In genomic region chr4:57103051-57103450, GRCh38 we compare ENCODE assay signal across 12 cellular contexts. TPM values are rescaled to one million over a fixed set of nuclear protein-coding genes. Genes with fewer than 3 reads are reported as not detected.
DNase-seq lines count a peak whose midpoint lies in the region; ATAC-seq and TF ChIP-seq lines count a peak whose summit lies in the region.
"Had no signal": no experiment of that assay in that cellular context is flagged by ENCODE, and none has a peak within 500 bp of the region (broad histone marks: within the 10 kb centered on the region; RNA-seq: fewer than 3 reads in every experiment).

No MANE protein-coding gene starts in this region.

- no peaks in the 10 kb centered on the region for H4K20me1 ChIP-seq in OCI-LY7 (ENCODE audit: insufficient read depth, low read length)

- no peak for TF ChIP-seq POLR2A in gastroesophageal sphincter (IDR thresholded peaks at IDR 0.05)

- no peaks in the 10 kb centered on the region for H3K9me3 Mint-ChIP-seq in activated CD4-positive, alpha-beta memory T cell treated with anti-CD3 and anti-CD28 coated beads, Interleukin-2, amount 10 ng/mL, durations not matched to agents 7 days and 5 days
- H3K9me3 Mint-ChIP-seq: stimulated activated naive CD8-positive, alpha-beta T cell treated with anti-CD3 and anti-CD28 coated beads, Interleukin-15, amount 100 ng/mL, for 72 hours had no signal

- BruUV-seq in OCI-LY7 (replicated peaks; lab: Mats Ljungman, UMichigan) = no TSS peak

- no peak overlapping the region for H2AFZ ChIP-seq in ACC112 (ENCODE audit: low read length, unreplicated experiment)
- H2AFZ ChIP-seq in parathyroid adenoma = no peak overlapping the region
- H2AFZ ChIP-seq in OCI-LY7 (ENCODE audit: low read length) = no peak overlapping the region

- intact Hi-C loops in ascending aorta (cut with DNase I) = no loop called here
- intact Hi-C loops in OCI-LY7 (cut with micrococcal nuclease; ENCODE audit: unreplicated experiment) = no loop called here

- H3K36me3 Mint-ChIP-seq in activated CD4-positive, alpha-beta memory T cell treated with anti-CD3 and anti-CD28 coated beads, Interleukin-2, amount 10 ng/mL, durations not matched to agents 7 days and 5 days (ENCODE audit: low read depth) = no peaks in the 10 kb centered on the region

- H3K4me3 ChIP-seq in ACC112 (ENCODE audit: low read depth, low read length) = peak overlapping the region; percentile 26
- H3K4me3 ChIP-seq in ascending aorta = peak overlapping the region in 1 of 2 donors; percentile 48
- no peak overlapping the region for H3K4me3 ChIP-seq in gastroesophageal sphincter
- no peak overlapping the region for H3K4me3 ChIP-seq in parathyroid adenoma (ENCODE audit: low read depth, low read length)
- H3K4me3 ChIP-seq in OCI-LY7 (ENCODE audit: low read depth, low read length, poor library complexity, severe bottlenecking) = no peak overlapping the region

- DNase-seq in ascending aorta (ENCODE audit: low spot score in 2 of 2) = no peak
- DNase-seq in OCI-LY7 (ENCODE audit: low spot score) = no peak
- DNase-seq in activated CD4-positive, alpha-beta memory T cell treated with anti-CD3 and anti-CD28 coated beads, Interleukin-2, amount 10 ng/mL, durations not matched to agents 7 days and 5 days = no peak
- DNase-seq in ACHN = no peak
- DNase-seq in AML-193 (lab: John Stamatoyannopoulos, UW) = no peak
- DNase-seq: kidney glomerular epithelial cell; NCI-H1436 treated with DMSO at 0.1 percent for 48 hours; stimulated activated naive CD8-positive, alpha-beta T cell treated with anti-CD3 and anti-CD28 coated beads, Interleukin-15, amount 100 ng/mL, for 72 hours had no signal

- no peaks in the 10 kb centered on the region for H3K9me3 ChIP-seq in ascending aorta
- no peaks in the 10 kb centered on the region for H3K9me3 ChIP-seq in gastroesophageal sphincter
- H3K9me3 ChIP-seq in parathyroid adenoma (ENCODE audit: control insufficient read depth, low read length) = no peaks in the 10 kb centered on the region
- H3K9me3 ChIP-seq in OCI-LY7 (ENCODE audit: low read length) = no peaks in the 10 kb centered on the region

- peaks cover 19% of the 10 kb centered on the region for H3K36me3 ChIP-seq in ACC112 (ENCODE audit: insufficient read depth, low read length)
- no peaks in the 10 kb centered on the region for H3K36me3 ChIP-seq in ascending aorta
- no peaks in the 10 kb centered on the region for H3K36me3 ChIP-seq in gastroesophageal sphincter
- H3K36me3 ChIP-seq in parathyroid adenoma (ENCODE audit: control insufficient read depth, insufficient read depth, low read length) = no peaks in the 10 kb centered on the region
- no peaks in the 10 kb centered on the region for H3K36me3 ChIP-seq in OCI-LY7 (ENCODE audit: insufficient read depth, low read length)

- peaks cover 40% of the 10 kb centered on the region for H3K27me3 Mint-ChIP-seq in activated CD4-positive, alpha-beta memory T cell treated with anti-CD3 and anti-CD28 coated beads, Interleukin-2, amount 10 ng/mL, durations not matched to agents 7 days and 5 days

- H3K27me3 ChIP-seq in ACC112 (ENCODE audit: insufficient read depth, low read length) (no peaks in the 10 kb centered on the region), ascending aorta (no peaks in the 10 kb centered on the region), gastroesophageal sphincter (no peaks in the 10 kb centered on the region), parathyroid adenoma (ENCODE audit: control insufficient read depth, insufficient read depth, low read length) (no peaks in the 10 kb centered on the region)

- no peak for TF ChIP-seq EP300 in gastroesophageal sphincter (IDR thresholded peaks at IDR 0.05)

- no peaks in the 10 kb centered on the region for H3K4me1 Mint-ChIP-seq in activated CD4-positive, alpha-beta memory T cell treated with anti-CD3 and anti-CD28 coated beads, Interleukin-2, amount 10 ng/mL, durations not matched to agents 7 days and 5 days
- H3K4me1 Mint-ChIP-seq: stimulated activated naive CD8-positive, alpha-beta T cell treated with anti-CD3 and anti-CD28 coated beads, Interleukin-15, amount 100 ng/mL, for 72 hours had no signal

- H3K27ac ChIP-seq in ACC112 (ENCODE audit: low read depth, low read length) (peak overlapping the region; percentile 97), ascending aorta (peak overlapping the region; percentile 86 to 95), gastroesophageal sphincter (peak overlapping the region; percentile 84 to 99 (median 88)), parathyroid adenoma (peak overlapping the region; percentile 8), OCI-LY7 (ENCODE audit: low read depth, low read length, poor library complexity, severe bottlenecking) (no peak overlapping the region)
- H3K27ac ChIP-seq: HL-60 had no signal

- 32 to 66% methylated on average over 2 to 4 of the region's 4 CpGs for WGBS in gastroesophageal sphincter (ENCODE audit: low coverage in 1 of 2), 2 donors

- TF ChIP-seq CTCF in ascending aorta (IDR thresholded peaks at IDR 0.05) = no peak
- TF ChIP-seq CTCF in gastroesophageal sphincter (IDR thresholded peaks at IDR 0.05) = no peak
- no peak for TF ChIP-seq CTCF in parathyroid adenoma (IDR thresholded peaks at IDR 0.05)
- TF ChIP-seq CTCF in OCI-LY7 (conservative IDR thresholded peaks at IDR 0.05; ENCODE audit: low read length) = no peak

- no peak overlapping the region for H3K9ac ChIP-seq in parathyroid adenoma

- no peak for ATAC-seq in gastroesophageal sphincter
- ATAC-seq: stimulated activated naive CD8-positive, alpha-beta T cell treated with anti-CD3 and anti-CD28 coated beads, Interleukin-15, amount 100 ng/mL, for 72 hours had no signal

- H3K4me1 ChIP-seq in ACC112 (ENCODE audit: control insufficient read depth, insufficient read depth, low read length, unreplicated experiment) = peaks cover 78% of the 10 kb centered on the region
- H3K4me1 ChIP-seq in ascending aorta = peaks cover 12 to 52% of the 10 kb centered on the region in 2 donors
- peaks cover 19 to 94% (median 31%) of the 10 kb centered on the region in 3 donors for H3K4me1 ChIP-seq in gastroesophageal sphincter
- H3K4me1 ChIP-seq in parathyroid adenoma = no peaks in the 10 kb centered on the region
- no peaks in the 10 kb centered on the region for H3K4me1 ChIP-seq in OCI-LY7 (ENCODE audit: insufficient read depth, low read length, poor library complexity, severe bottlenecking)

- in situ Hi-C loops in ACHN (cut with HindIII; ENCODE audit: low pct_ligation_motif_present, low pct_unique_long_range_greater_than_20kb, low sequenced_read_pairs) = no loop called here

- CTCF ChIA-PET in OCI-LY7 (lab: Charles Lee; ENCODE audit: unreplicated experiment) = no interaction called here
- CTCF ChIA-PET in activated CD4-positive, alpha-beta memory T cell treated with anti-CD3 and anti-CD28 coated beads, Interleukin-2, amount 10 ng/mL, durations not matched to agents 7 days and 5 days (lab: Charles Lee) = no interaction called here

- POLR2A ChIA-PET in OCI-LY7 (lab: Charles Lee) = no interaction called here
- POLR2A ChIA-PET in activated CD4-positive, alpha-beta memory T cell treated with anti-CD3 and anti-CD28 coated beads, Interleukin-2, amount 10 ng/mL, durations not matched to agents 7 days and 5 days (lab: Charles Lee) = no interaction called here

- no peak overlapping the region for H3K4me2 ChIP-seq in parathyroid adenoma (ENCODE audit: low read length)
- H3K4me2 ChIP-seq in OCI-LY7 (ENCODE audit: low read length) = no peak overlapping the region

- H3K27ac Mint-ChIP-seq in activated CD4-positive, alpha-beta memory T cell treated with anti-CD3 and anti-CD28 coated beads, Interleukin-2, amount 10 ng/mL, durations not matched to agents 7 days and 5 days = no peak overlapping the region

- H3K9me2 ChIP-seq in OCI-LY7 (ENCODE audit: insufficient read depth, low read length) = no peaks in the 10 kb centered on the region

- no peak overlapping the region for H3K4me3 Mint-ChIP-seq in activated CD4-positive, alpha-beta memory T cell treated with anti-CD3 and anti-CD28 coated beads, Interleukin-2, amount 10 ng/mL, durations not matched to agents 7 days and 5 days
- H3K4me3 Mint-ChIP-seq: stimulated activated naive CD8-positive, alpha-beta T cell treated with anti-CD3 and anti-CD28 coated beads, Interleukin-15, amount 100 ng/mL, for 72 hours had no signal

- H3K79me2 ChIP-seq in ACC112 (ENCODE audit: control insufficient read depth, insufficient read depth, low read length, unreplicated experiment) (peaks cover 92% of the 10 kb centered on the region), parathyroid adenoma (no peaks in the 10 kb centered on the region), OCI-LY7 (ENCODE audit: insufficient read depth, low read depth, low read length) (no peaks in the 10 kb centered on the region)

RNA-seq across cellular contexts. Expression of gene IGFBP7, which starts 7.1 kb away (rescaled TPM):
- total RNA-seq in ascending aorta (6,655 TPM), gastroesophageal sphincter (100 to 1,000 TPM; 478 to 876 (median 798) TPM), OCI-LY7 (2022) (not detected in 2 replicates)
- total RNA-seq in OCI-LY7 (2014; rRNA removed; shearing (Covaris generic)) = not detected in 2 replicates
- not detected for total RNA-seq in activated CD4-positive, alpha-beta memory T cell treated with anti-CD3 and anti-CD28 coated beads, Interleukin-2, amount 10 ng/mL, durations not matched to agents 7 days and 5 days

Comparison
In these comparisons a context has a peak if more than half of its experiments do, and no peak if none do; other contexts are left out.
1. RNA of gene IGFBP7, which starts 7.1 kb away (total RNA-seq): 6,655 TPM in ascending aorta (single experiment) and 478 to 876 TPM in gastroesophageal sphincter; not detected in OCI-LY7 and not detected in activated CD4-positive, alpha-beta memory T cell treated with anti-CD3 and anti-CD28 coated beads, Interleukin-2, amount 10 ng/mL, durations not matched to agents 7 days and 5 days; every median in the first group is over 100 times any median in the second.